14 cellular contexts compared by ENCODE assay signal in genomic region chr19:47331931-47332547, GRCh38. TPM values are rescaled to one million over a fixed set of nuclear protein-coding genes. Genes with fewer than 3 reads are reported as not detected.
DNase-seq lines count a peak whose midpoint lies in the region; ATAC-seq and TF ChIP-seq lines count a peak whose summit lies in the region.
"Had no signal": no experiment of that assay in that cellular context is flagged by ENCODE, and none has a peak within 500 bp of the region (broad histone marks: within the 10 kb centered on the region; RNA-seq: fewer than 3 reads in every experiment).

Gene C5AR2 (plus strand): TSS chr19:47332175. CDS start chr19:47340800, 8,625 bp downstream.

- H3K9me3 ChIP-seq in ascending aorta (no peaks in the 10 kb centered on the region), endodermal cell (ENCODE audit: control insufficient read depth, low read length) (no peaks in the 10 kb centered on the region)

- peaks cover 4% of the 10 kb centered on the region for H3K4me1 Mint-ChIP-seq in endodermal cell
- H3K4me1 Mint-ChIP-seq: nephron had no signal

- H3K4me1 ChIP-seq in ascending aorta = no peaks in the 10 kb centered on the region
- no peaks in the 10 kb centered on the region for H3K4me1 ChIP-seq in endodermal cell (ENCODE audit: control insufficient read depth, insufficient read depth, low read length)

- H3K4me3 ChIP-seq in ascending aorta (no peak within 1 kb of the TSS), skeletal muscle cell (ENCODE audit: low read depth, low read length) (no peak within 1 kb of the TSS), endodermal cell (ENCODE audit: low read length) (no peak within 1 kb of the TSS)

- intact Hi-C loops in ascending aorta (cut with DNase I) = no loop called here

- peaks cover 5% of the 10 kb centered on the region for H3K27me3 Mint-ChIP-seq in endodermal cell (ENCODE audit: insufficient read depth)

- no peaks in the 10 kb centered on the region for H3K36me3 Mint-ChIP-seq in endodermal cell (ENCODE audit: low read depth)
- H3K36me3 Mint-ChIP-seq: CD8-positive, alpha-beta memory T cell; stimulated activated memory B cell treated with anti-CD40 and anti-IgM and Interleukin-4, amounts not matched to agents 10 μg/mL and 1 μg/mL and 100 μg/mL, for 72 hours had no signal

- H3K27me3 ChIP-seq in ascending aorta (no peaks in the 10 kb centered on the region), endodermal cell (ENCODE audit: control insufficient read depth, insufficient read depth, low read length, poor library complexity, severe bottlenecking) (no peaks in the 10 kb centered on the region)

- H3K36me3 ChIP-seq in ascending aorta (no peaks in the 10 kb centered on the region), endodermal cell (ENCODE audit: control insufficient read depth, insufficient read depth, low read length) (no peaks in the 10 kb centered on the region)

- no peak within 1 kb of the TSS for H3K9ac ChIP-seq in endodermal cell (ENCODE audit: extremely low read depth, low read length, poor library complexity, severe bottlenecking)

- no peak for ATAC-seq in HG02623 (IDR thresholded peaks at IDR 0.05; ENCODE audit: unreplicated experiment)
- no peak for ATAC-seq in HG02852 (IDR thresholded peaks at IDR 0.05; ENCODE audit: unreplicated experiment)
- ATAC-seq: stimulated activated memory B cell treated with anti-CD40 and anti-IgM and Interleukin-4, amounts not matched to agents 10 μg/mL and 1 μg/mL and 100 μg/mL, for 72 hours had no signal

- H3K9me3 Mint-ChIP-seq in endodermal cell = no peaks in the 10 kb centered on the region
- H3K9me3 Mint-ChIP-seq: CD8-positive, alpha-beta memory T cell; nephron had no signal

- H3K4me3 Mint-ChIP-seq in endodermal cell = no peak within 1 kb of the TSS
- H3K4me3 Mint-ChIP-seq: CD8-positive, alpha-beta memory T cell; nephron; stimulated activated memory B cell treated with anti-CD40 and anti-IgM and Interleukin-4, amounts not matched to agents 10 μg/mL and 1 μg/mL and 100 μg/mL, for 72 hours had no signal

- DNase-seq in GM03348 (ENCODE audit: low spot score) (peak; percentile 37), ascending aorta (ENCODE audit: low spot score in 2 of 2) (no peak), hepatic stellate cell (ENCODE audit: low spot score) (peak; percentile 46), skeletal muscle cell (ENCODE audit: low read depth) (peak; percentile 36), NCI-H2081 treated with DMSO at 0.1 percent for 48 hours (lab: John Stamatoyannopoulos, UW) (no peak), endodermal cell (no peak)
- DNase-seq: CD8-positive, alpha-beta memory T cell; MM.1S; NCI-H226 had no signal

- TF ChIP-seq CTCF in ascending aorta (IDR thresholded peaks at IDR 0.05) = no peak
- TF ChIP-seq CTCF in endodermal cell (conservative IDR thresholded peaks at IDR 0.05) = no peak

- H3K27ac ChIP-seq in ascending aorta (peak within 1 kb of the TSS; percentile 27 to 32), endodermal cell (ENCODE audit: low read depth, low read length) (no peak within 1 kb of the TSS)

- 84 to 85% methylated on average over 14 to 18 of the region's 18 CpGs for WGBS in endodermal cell (ENCODE audit: insufficient coverage in 1 of 2, insufficient read length in 1 of 2), 2 experiments

- no peak within 1 kb of the TSS for H3K27ac Mint-ChIP-seq in endodermal cell
- H3K27ac Mint-ChIP-seq: stimulated activated memory B cell treated with anti-CD40 and anti-IgM and Interleukin-4, amounts not matched to agents 10 μg/mL and 1 μg/mL and 100 μg/mL, for 72 hours had no signal

RNA-seq across cellular contexts. Expression of gene C5AR2, which starts in this region (rescaled TPM):
- total RNA-seq in ascending aorta (18.3 TPM), endodermal cell (not detected)
- polyA plus RNA-seq in endodermal cell (2013, experiment 1 of 2) = not detected
- polyA plus RNA-seq in endodermal cell (2013, experiment 2 of 2) = not detected
- total RNA-seq: endothelial cell of umbilical vein had no signal
- polyA plus RNA-seq: endothelial cell of umbilical vein had no signal

Comparison
In these comparisons a context has a peak if more than half of its experiments do, and no peak if none do; other contexts are left out.
1. RNA of gene C5AR2 (total RNA-seq): 18.3 TPM in ascending aorta (single experiment); not detected in endodermal cell; every median in the first group is over 10 times any median in the second.
2. DNase-seq: peak in GM03348 (single experiment), hepatic stellate cell (single experiment) and skeletal muscle cell (single experiment); none in ascending aorta (0 of 2), NCI-H2081 treated with DMSO at 0.1 percent for 48 hours (single experiment) and endodermal cell (single experiment).